ENCODE assay signal across 22 cellular contexts in genomic region chr12:30169839-30170591, GRCh38.
DNase-seq lines count a peak whose midpoint lies in the region; ATAC-seq and TF ChIP-seq lines count a peak whose summit lies in the region.
"Had no signal": no experiment of that assay in that cellular context is flagged by ENCODE, and none has a peak within 500 bp of the region (broad histone marks: within the 10 kb centered on the region; RNA-seq: fewer than 3 reads in every experiment).

No MANE protein-coding gene starts in this region.

- CTCF ChIA-PET in IMR-90 (lab: Yijun Ruan, JAX): no interaction called here

- H2AK5ac ChIP-seq in IMR-90 (ENCODE audit: low read depth, low read length): no peak overlapping the region

- no peak overlapping the region for H4K8ac ChIP-seq in IMR-90 (ENCODE audit: low read depth in 2 of 2, low read length in 2 of 2)

- no peak overlapping the region for H3K56ac ChIP-seq in IMR-90 (ENCODE audit: extremely low read depth, insufficient read depth, low read length)

- dilution Hi-C loops in IMR-90 (cut with HindIII; ENCODE audit: low sequenced_read_pairs, unreplicated experiment): no loop called here

- intact Hi-C loops in IMR-90 (cut with micrococcal nuclease): no loop called here

- no peaks in the 10 kb centered on the region for H3K79me2 ChIP-seq in neural progenitor cell (ENCODE audit: low read depth)

- no peak overlapping the region for H3K23ac ChIP-seq in IMR-90 (ENCODE audit: low read depth, low read length)

- WGBS in IMR-90 (ENCODE audit: extremely low coverage in 2 of 2, insufficient read length in 1 of 2), 2 experiments: 21% methylated on average over 13 of the region's 58 CpGs; no CpG with 5 or more reads in 1 of the 2 experiments

- no peak overlapping the region for H3K27ac Mint-ChIP-seq in glutamatergic neuron (ENCODE audit: unreplicated experiment)
- no peak overlapping the region for H3K27ac Mint-ChIP-seq in neural progenitor cell
- H3K27ac Mint-ChIP-seq: activated CD8-positive, alpha-beta T cell treated with anti-CD3 and anti-CD28 coated beads, Interleukin-2, amount 10 ng/mL, durations not matched to agents 7 days and 5 days; activated naive CD4-positive, alpha-beta T cell treated with anti-CD3 and anti-CD28 coated beads for 36 hours; activated T-cell treated with anti-CD3 and anti-CD28 coated beads, Interleukin-2, amount 50 U/mL, for 24 hours; CD4-positive, CD25-positive, alpha-beta regulatory T cell had no signal

- H3K79me1 ChIP-seq in IMR-90 (ENCODE audit: low read depth in 1 of 2, low read length in 2 of 2): no peaks in the 10 kb centered on the region

- no peak overlapping the region for H3K18ac ChIP-seq in IMR-90 (ENCODE audit: low read depth, low read length)

- no peak overlapping the region for H2BK5ac ChIP-seq in IMR-90 (ENCODE audit: low read depth, low read length, poor library complexity, severe bottlenecking)

- H3K4me2 ChIP-seq in IMR-90 (ENCODE audit: low read depth, low read length): no peak overlapping the region
- H3K4me2 ChIP-seq in neural progenitor cell: peak overlapping the region; percentile 79

- no peak for ATAC-seq in IMR-90 (ENCODE audit: low read depth)
- no peak for ATAC-seq in HG02981 (IDR thresholded peaks at IDR 0.05; ENCODE audit: unreplicated experiment)
- no peak for ATAC-seq in GM18498 (IDR thresholded peaks at IDR 0.05; ENCODE audit: unreplicated experiment)
- no peak for ATAC-seq in GM19463 (IDR thresholded peaks at IDR 0.05; ENCODE audit: unreplicated experiment)
- ATAC-seq: activated CD8-positive, alpha-beta T cell treated with anti-CD3 and anti-CD28 coated beads, Interleukin-2, amount 10 ng/mL, durations not matched to agents 7 days and 5 days had no signal

- no peak overlapping the region for H2BK20ac ChIP-seq in IMR-90 (ENCODE audit: low read depth, low read length)

- H3K4ac ChIP-seq in IMR-90 (ENCODE audit: low read depth, low read length): no peak overlapping the region

- H4K91ac ChIP-seq in IMR-90 (ENCODE audit: insufficient read depth, low read depth, low read length): no peak overlapping the region

- H3K36me3 Mint-ChIP-seq in glutamatergic neuron (ENCODE audit: unreplicated experiment) (no peaks in the 10 kb centered on the region), neural progenitor cell (no peaks in the 10 kb centered on the region)
- H3K36me3 Mint-ChIP-seq: CD4-positive, CD25-positive, alpha-beta regulatory T cell had no signal

- H3K9ac ChIP-seq in IMR-90 (ENCODE audit: low read depth, low read length) (no peak overlapping the region), neural progenitor cell (no peak overlapping the region)

- H3K4me3 ChIP-seq in IMR-90 (ENCODE audit: insufficient read depth, low read depth, low read length) (no peak overlapping the region), neural progenitor cell (peak overlapping the region; percentile 50)
- H3K4me3 ChIP-seq: esophagus muscularis mucosa, lower lobe of right lung, right lobe of liver had no signal

- H3K4me1 ChIP-seq in IMR-90 (ENCODE audit: control insufficient read depth, insufficient read depth, low read length) (no peaks in the 10 kb centered on the region), neural progenitor cell (no peaks in the 10 kb centered on the region)
- H3K4me1 ChIP-seq: lower lobe of right lung, right lobe of liver had no signal

- H3K9me3 Mint-ChIP-seq in glutamatergic neuron (ENCODE audit: unreplicated experiment): peaks cover 2% of the 10 kb centered on the region
- H3K9me3 Mint-ChIP-seq in neural progenitor cell: peaks cover 7% of the 10 kb centered on the region
- H3K9me3 Mint-ChIP-seq: activated naive CD4-positive, alpha-beta T cell treated with anti-CD3 and anti-CD28 coated beads for 36 hours; central memory CD8-positive, alpha-beta T cell had no signal

- H2BK120ac ChIP-seq in IMR-90 (ENCODE audit: low read depth, low read length): no peak overlapping the region

- peaks cover 19% of the 10 kb centered on the region for H3K27me3 ChIP-seq in IMR-90 (ENCODE audit: control insufficient read depth, insufficient read depth, low read length)
- H3K27me3 ChIP-seq in neural progenitor cell: peaks cover 51% of the 10 kb centered on the region
- H3K27me3 ChIP-seq: right lobe of liver had no signal

- H4K5ac ChIP-seq in IMR-90 (ENCODE audit: low read depth, low read length): no peak overlapping the region

- H4K20me1 ChIP-seq in IMR-90 (ENCODE audit: insufficient read depth, low read length): no peaks in the 10 kb centered on the region
- no peaks in the 10 kb centered on the region for H4K20me1 ChIP-seq in neural progenitor cell (ENCODE audit: low read depth)

- H3K4me3 Mint-ChIP-seq in glutamatergic neuron (ENCODE audit: unreplicated experiment): peak overlapping the region; percentile 69
- no peak overlapping the region for H3K4me3 Mint-ChIP-seq in neural progenitor cell
- H3K4me3 Mint-ChIP-seq: activated CD8-positive, alpha-beta T cell treated with anti-CD3 and anti-CD28 coated beads, Interleukin-2, amount 10 ng/mL, durations not matched to agents 7 days and 5 days; activated naive CD4-positive, alpha-beta T cell treated with anti-CD3 and anti-CD28 coated beads for 36 hours; activated T-cell treated with anti-CD3 and anti-CD28 coated beads, Interleukin-2, amount 50 U/mL, for 24 hours; CD4-positive, CD25-positive, alpha-beta regulatory T cell; central memory CD8-positive, alpha-beta T cell had no signal

- no peaks in the 10 kb centered on the region for H3K36me3 ChIP-seq in IMR-90 (ENCODE audit: control insufficient read depth, insufficient read depth, low read length)
- H3K36me3 ChIP-seq in neural progenitor cell: no peaks in the 10 kb centered on the region
- H3K36me3 ChIP-seq: esophagus muscularis mucosa, lower lobe of right lung, right lobe of liver had no signal

- no peak for TF ChIP-seq CTCF in IMR-90 (conservative IDR thresholded peaks at IDR 0.05; ENCODE audit: low read depth, low read length)
- TF ChIP-seq CTCF in glutamatergic neuron (IDR thresholded peaks at IDR 0.05; ENCODE audit: partially characterized antibody, unreplicated experiment): no peak
- no peak for TF ChIP-seq CTCF in neural progenitor cell (IDR thresholded peaks at IDR 0.05)

- no peak overlapping the region for H3K14ac ChIP-seq in IMR-90 (replicated peaks; ENCODE audit: low read depth, low read length)

- TF ChIP-seq RAD21 in IMR-90 (IDR thresholded peaks at IDR 0.05; ENCODE audit: low read length): no peak

- no peaks in the 10 kb centered on the region for H3K4me1 Mint-ChIP-seq in glutamatergic neuron (ENCODE audit: low read depth, unreplicated experiment)
- no peaks in the 10 kb centered on the region for H3K4me1 Mint-ChIP-seq in neural progenitor cell
- H3K4me1 Mint-ChIP-seq: CD4-positive, CD25-positive, alpha-beta regulatory T cell; central memory CD8-positive, alpha-beta T cell had no signal

- H2BK15ac ChIP-seq in IMR-90 (ENCODE audit: low read depth, low read length): no peak overlapping the region

- H3K9me3 ChIP-seq in IMR-90 (ENCODE audit: control insufficient read depth, insufficient read depth, low read length) (no peaks in the 10 kb centered on the region), neural progenitor cell (ENCODE audit: low read depth) (no peaks in the 10 kb centered on the region)
- H3K9me3 ChIP-seq: esophagus muscularis mucosa, lower lobe of right lung, right lobe of liver had no signal

- H3K27ac ChIP-seq in IMR-90 (ENCODE audit: insufficient read depth, low read length) (no peak overlapping the region), neural progenitor cell (no peak overlapping the region)
- H3K27ac ChIP-seq: esophagus muscularis mucosa, lower lobe of right lung, right lobe of liver had no signal

- H3K9me1 ChIP-seq in IMR-90 (ENCODE audit: insufficient read depth, low read length): no peaks in the 10 kb centered on the region

- no peak for TF ChIP-seq POLR2A in IMR-90 (IDR thresholded peaks at IDR 0.05; ENCODE audit: low read depth, low read length)

- BruUV-seq in IMR-90 (replicated peaks; lab: Mats Ljungman, UMichigan): no TSS peak

- POLR2A ChIA-PET in IMR-90 (lab: Charles Lee; ENCODE audit: unreplicated experiment): no interaction called here

- H3K27me3 Mint-ChIP-seq in glutamatergic neuron (ENCODE audit: unreplicated experiment): peaks cover 3% of the 10 kb centered on the region
- H3K27me3 Mint-ChIP-seq in neural progenitor cell (ENCODE audit: insufficient read depth, low read depth): no peaks in the 10 kb centered on the region

- peak; percentile 61 for DNase-seq in DMS53 treated with DMSO at 0.1 percent for 48 hours (lab: John Stamatoyannopoulos, UW; ENCODE audit: unreplicated experiment)
- DNase-seq in IMR-90: no peak
- DNase-seq in glutamatergic neuron: peak; percentile 33
- peak; percentile 66 for DNase-seq in neural progenitor cell (ENCODE audit: low spot score)
- no peak for DNase-seq in NCI-H2171 (lab: John Stamatoyannopoulos, UW)
- DNase-seq: activated CD4-positive, CD25-positive, alpha-beta regulatory T cell treated with anti-CD3 and anti-CD28 coated beads, Interleukin-2, amount 50 U/mL, for 72 hours; activated CD8-positive, alpha-beta T cell treated with anti-CD3 and anti-CD28 coated beads, Interleukin-2, amount 10 ng/mL, durations not matched to agents 7 days and 5 days; activated naive CD4-positive, alpha-beta T cell treated with anti-CD3 and anti-CD28 coated beads for 36 hours; activated T-cell treated with anti-CD3 and anti-CD28 coated beads, Interleukin-2, amount 50 U/mL, for 24 hours; CD4-positive, CD25-positive, alpha-beta regulatory T cell; DMS79; HCEC 1CT; lower lobe of right lung; NCI-H1417; NCI-H526; right lobe of liver; RPMI8226 had no signal

- in situ Hi-C loops in IMR-90 (cut with MboI; ENCODE audit: low sequenced_read_pairs): no loop called here

- H2AK9ac ChIP-seq in IMR-90 (replicated peaks; ENCODE audit: low read depth, low read length, poor library complexity): no peak overlapping the region

- peak overlapping the region; percentile 46 for H2AFZ ChIP-seq in IMR-90 (replicated peaks; ENCODE audit: low read length, poor library complexity)
- no peak overlapping the region for H2AFZ ChIP-seq in neural progenitor cell (replicated peaks)

- H3F3A ChIP-seq in neural progenitor cell (ENCODE audit: low read depth): no peaks in the 10 kb centered on the region

TF ChIP-seq in IMR-90, 13 proteins besides CTCF, POLR2A, EP300 and RAD21 (continues in another document):
- TF ChIP-seq USF2 (IDR thresholded peaks at IDR 0.05; ENCODE audit: low read depth, low read length): no peak

Comparison
In these comparisons a context has a peak if more than half of its experiments do, and no peak if none do; other contexts are left out.
1. DNase-seq: peak in DMS53 treated with DMSO at 0.1 percent for 48 hours (single experiment), glutamatergic neuron (single experiment) and neural progenitor cell (single experiment); none in IMR-90 (single experiment) and NCI-H2171 (single experiment).